Comparison of ENCODE assay signal across 8 cellular contexts in the genomic region with DNA sequence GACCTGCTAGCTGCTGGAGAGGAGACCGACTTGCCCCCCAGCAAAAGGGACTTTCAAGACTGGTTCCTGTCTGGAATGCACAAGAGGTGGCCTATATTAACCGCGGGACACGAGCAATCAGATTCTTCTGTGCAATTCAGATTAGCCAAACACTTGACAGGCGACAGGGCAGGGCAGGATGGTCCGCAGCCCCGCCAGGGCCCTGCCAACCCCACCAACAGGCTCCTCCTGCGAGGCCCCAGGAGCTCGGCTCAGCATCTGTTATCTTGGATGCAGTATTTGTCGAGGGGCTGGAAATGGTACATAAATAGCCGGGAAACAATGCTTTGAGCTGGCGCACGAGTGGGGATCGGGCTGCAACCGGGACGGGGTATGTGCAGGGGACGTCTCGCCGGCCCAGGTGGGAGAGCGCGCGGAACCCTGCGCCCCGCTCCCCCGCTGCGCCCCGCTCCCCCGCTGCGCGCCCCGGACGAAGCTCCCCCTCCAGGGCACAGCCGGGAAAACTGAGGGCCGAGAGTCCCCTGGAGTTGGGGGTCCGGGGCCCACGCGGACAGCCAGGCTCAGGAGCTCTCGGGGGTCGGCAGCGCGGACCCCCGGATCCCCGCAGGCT. TPM values are rescaled to one million over a fixed set of nuclear protein-coding genes. Genes with fewer than 3 reads are reported as not detected.
A peak's percentile ranks its signal among the peaks of the same experiment; 100 is the strongest.
DNase-seq lines count a peak whose midpoint lies in the region; ATAC-seq, FAIRE-seq and TF ChIP-seq lines count a peak whose summit lies in the region.

No MANE protein-coding gene starts in this region.

- no peak overlapping the region for H3K9ac ChIP-seq in neural progenitor cell

- H3K27ac Mint-ChIP-seq in effector memory CD8-positive, alpha-beta T cell = no peak overlapping the region
- H3K27ac Mint-ChIP-seq in neural progenitor cell = peak overlapping the region; percentile 67

- peaks cover 17% of the 10 kb centered on the region for H3K27me3 ChIP-seq in neural progenitor cell

- H2AFZ ChIP-seq in neural progenitor cell (replicated peaks) = peak overlapping the region; percentile 71

- TF ChIP-seq CTCF in neural progenitor cell (IDR thresholded peaks at IDR 0.05) = no peak

- H3K4me3 Mint-ChIP-seq in effector memory CD8-positive, alpha-beta T cell = peak overlapping the region; percentile 48 to 63
- H3K4me3 Mint-ChIP-seq in neural progenitor cell = peak overlapping the region; percentile 94

- H3K79me2 ChIP-seq in neural progenitor cell (ENCODE audit: low read depth) = no peaks in the 10 kb centered on the region

- no peak for TF ChIP-seq POLR2A in H54 (IDR thresholded peaks at IDR 0.05; ENCODE audit: low read depth, low read length)

- H3K36me3 Mint-ChIP-seq in effector memory CD8-positive, alpha-beta T cell (ENCODE audit: insufficient read depth) = no peaks in the 10 kb centered on the region
- H3K36me3 Mint-ChIP-seq in neural progenitor cell = no peaks in the 10 kb centered on the region

- H3K36me3 ChIP-seq in neural progenitor cell = no peaks in the 10 kb centered on the region

- H3K9me3 ChIP-seq in neural progenitor cell (ENCODE audit: low read depth) = no peaks in the 10 kb centered on the region

- peak overlapping the region; percentile 74 for H3K4me3 ChIP-seq in neural progenitor cell

- H3K4me1 Mint-ChIP-seq in effector memory CD8-positive, alpha-beta T cell (ENCODE audit: low read depth in 2 of 2) = peaks cover 0 to 9% of the 10 kb centered on the region in 2 donors
- H3K4me1 Mint-ChIP-seq in neural progenitor cell = peaks cover 35% of the 10 kb centered on the region

- peaks cover 31 to 62% of the 10 kb centered on the region in 2 donors for H3K27me3 Mint-ChIP-seq in effector memory CD8-positive, alpha-beta T cell
- H3K27me3 Mint-ChIP-seq in neural progenitor cell (ENCODE audit: insufficient read depth, low read depth) = peaks cover 9% of the 10 kb centered on the region

- DNase-seq in EL (peak; percentile 14), NCI-H69 (lab: John Stamatoyannopoulos, UW) (peak; percentile 69), neural progenitor cell (ENCODE audit: low spot score) (peak; percentile 62), H54 (ENCODE audit: insufficient read length, low spot score) (no peak)
- no peak for DNase-seq in effector memory CD8-positive, alpha-beta T cell

- H3K4me2 ChIP-seq in neural progenitor cell = peak overlapping the region; percentile 79

- no peaks in the 10 kb centered on the region for H3K9me3 Mint-ChIP-seq in effector memory CD8-positive, alpha-beta T cell
- H3K9me3 Mint-ChIP-seq in neural progenitor cell = no peaks in the 10 kb centered on the region

- H4K20me1 ChIP-seq in neural progenitor cell (ENCODE audit: low read depth) = no peaks in the 10 kb centered on the region

- FAIRE-seq in H54 (lab: Jason Lieb, UNC) = no peak

- peaks cover 18% of the 10 kb centered on the region for H3F3A ChIP-seq in neural progenitor cell (ENCODE audit: low read depth)

- peaks cover 5% of the 10 kb centered on the region for H3K4me1 ChIP-seq in neural progenitor cell

- no peak overlapping the region for H3K27ac ChIP-seq in neural progenitor cell

- no peak for ATAC-seq in effector memory CD8-positive, alpha-beta T cell (replicated peaks)
- no peak for ATAC-seq in HG03108 (IDR thresholded peaks at IDR 0.05; ENCODE audit: unreplicated experiment)
- ATAC-seq in HG02885 (IDR thresholded peaks at IDR 0.05; ENCODE audit: poor library complexity, unreplicated experiment) = no peak
- no peak for ATAC-seq in GM19328 (IDR thresholded peaks at IDR 0.05; ENCODE audit: unreplicated experiment)

RNA-seq across cellular contexts. Expression of a gene that starts 0.7 kb away (rescaled TPM):
- total RNA-seq in neural progenitor cell (ENCODE audit: low replicate concordance) = 3.1 and 5.8 TPM in 2 replicates

RNA-seq across cellular contexts. Expression of a gene that starts 21.0 kb away (rescaled TPM):
- 0.06 TPM in 1 of 2 replicates, not detected in the other for total RNA-seq in neural progenitor cell (ENCODE audit: low replicate concordance)

Comparison
In these comparisons a context has a peak if more than half of its experiments do, and no peak if none do; other contexts are left out.
1. DNase-seq: peak in EL (single experiment), NCI-H69 (single experiment) and neural progenitor cell (single experiment); none in effector memory CD8-positive, alpha-beta T cell (0 of 3) and H54 (single experiment).